ENCODE assay signal across 1 cellular context in genomic region chr12:124240493-124240892, GRCh38.
TF ChIP-seq lines count a peak whose summit lies in the region.

No MANE protein-coding gene starts in this region.

TF ChIP-seq in K562, 482 proteins besides CTCF, POLR2A, EP300 and RAD21 (continued from another document and continues in another):
- TF ChIP-seq CREB3L1 (IDR thresholded peaks at IDR 0.05; ENCODE audit: borderline replicate concordance, low read depth) (0 out of 2 replicates have a peak, but pooled peaks have one; percentile 44), CBFA2T2 (conservative IDR thresholded peaks at IDR 0.05) (peak; percentile 25; the same call in 1 of the 2 replicates), ZNF143 (CRISPR knock-in tag; IDR thresholded peaks at IDR 0.05) (peak; percentile 85), FIP1L1 (IDR thresholded peaks at IDR 0.05; ENCODE audit: low read depth, low read length, poor library complexity, severe bottlenecking) (no peak), CHD4 (IDR thresholded peaks at IDR 0.05; ENCODE audit: insufficient read depth, insufficient replicate concordance, low read depth, low read length, poor library complexity, severe bottlenecking) (no peak), TRIM24 (IDR thresholded peaks at IDR 0.05) (no peak), ZNF740 (CRISPR knock-in tag; IDR thresholded peaks at IDR 0.05) (peak; percentile 91), ZNF740 (tag; IDR thresholded peaks at IDR 0.05) (peak in 1 of 2 experiments; percentile 78; a peak in 2 of 4 replicates), VEZF1 (CRISPR knock-in tag; IDR thresholded peaks at IDR 0.05) (no peak), MAX (CRISPR knock-in tag; IDR thresholded peaks at IDR 0.05) (no peak), HCFC1 (IDR thresholded peaks at IDR 0.05; ENCODE audit: low read depth, low read length) (peak; percentile 90), ELF1 (tag; IDR thresholded peaks at IDR 0.05) (peak; percentile 64), ZNF445 (CRISPR knock-in tag; IDR thresholded peaks at IDR 0.05; ENCODE audit: low read depth) (no peak), TFE3 (CRISPR knock-in tag; IDR thresholded peaks at IDR 0.05) (peak; percentile 92), CHCHD3 (CRISPR knock-in tag; IDR thresholded peaks at IDR 0.05) (no peak), ZBED1 (IDR thresholded peaks at IDR 0.05) (no peak), SPI1 (IDR thresholded peaks at IDR 0.05; ENCODE audit: borderline replicate concordance, low read depth, low read length) (peak; percentile 7; the same call in 1 of the 2 replicates), ZNF77 (CRISPR knock-in tag; IDR thresholded peaks at IDR 0.05) (no peak), ZFP91 (CRISPR knock-in tag; IDR thresholded peaks at IDR 0.05) (no peak), ZNF518B (CRISPR knock-in tag; IDR thresholded peaks at IDR 0.05) (no peak), YY1 (IDR thresholded peaks at IDR 0.05; ENCODE audit: borderline replicate concordance in 1 of 3, control insufficient read depth in 1 of 3, extremely low read depth in 1 of 3, insufficient read depth in 3 of 3, insufficient read length in 1 of 3, insufficient replicate concordance in 2 of 3, low read depth in 1 of 3, low read length in 2 of 3) (peak in 1 of 3 experiments; percentile 79), USF2 (CRISPR knock-in tag; IDR thresholded peaks at IDR 0.05) (peak; percentile 93), ZBTB34 (CRISPR knock-in tag; IDR thresholded peaks at IDR 0.05) (no peak), MYNN (IDR thresholded peaks at IDR 0.05) (no peak), MYNN (CRISPR knock-in tag; IDR thresholded peaks at IDR 0.05) (no peak), CREM (IDR thresholded peaks at IDR 0.05; ENCODE audit: low read depth) (0 out of 2 replicates have a peak, but pooled peaks have one; percentile 28), AFF1 (IDR thresholded peaks at IDR 0.05; ENCODE audit: low read depth in 1 of 2, partially characterized antibody in 2 of 2) (peak in 1 of 2 experiments; percentile 69), SIX5 (IDR thresholded peaks at IDR 0.05; ENCODE audit: borderline replicate concordance in 1 of 2, insufficient read depth in 1 of 2, low read depth in 1 of 2, low read length in 2 of 2) (peak; percentile 71 to 78), NFYB (IDR thresholded peaks at IDR 0.05; ENCODE audit: extremely low read depth, insufficient read length) (peak; percentile 68), JUND (IDR thresholded peaks at IDR 0.05; ENCODE audit: borderline replicate concordance, low read depth, low read length) (0 out of 2 replicates have a peak, but pooled peaks have one; percentile 5), JUND (tag; IDR thresholded peaks at IDR 0.05; ENCODE audit: borderline replicate concordance, low read depth, low read length) (no peak), SMAD4 (CRISPR knock-in tag; conservative IDR thresholded peaks at IDR 0.05) (no peak), RFX7 (CRISPR knock-in tag; IDR thresholded peaks at IDR 0.05) (no peak), BACH1 (tag; IDR thresholded peaks at IDR 0.05) (no peak), FOXO4 (CRISPR knock-in tag; IDR thresholded peaks at IDR 0.05) (no peak), RAD51 (IDR thresholded peaks at IDR 0.05; ENCODE audit: borderline replicate concordance, low read depth) (peak; percentile 86), TOE1 (IDR thresholded peaks at IDR 0.05; ENCODE audit: borderline replicate concordance) (peak; percentile 95), TOE1 (CRISPR knock-in tag; IDR thresholded peaks at IDR 0.05; ENCODE audit: borderline replicate concordance, low read depth) (no peak), HES1 (IDR thresholded peaks at IDR 0.05; ENCODE audit: low read depth) (no peak)
